In genomic region chr19:46600393-46601317, GRCh38 we compare ENCODE assay signal across 8 cellular contexts. TPM values are rescaled to one million over a fixed set of nuclear protein-coding genes. Genes with fewer than 3 reads are reported as not detected.
DNase-seq lines count a peak whose midpoint lies in the region; ATAC-seq, FAIRE-seq and TF ChIP-seq lines count a peak whose summit lies in the region.

No MANE protein-coding gene starts in this region.

- DNase-seq in ACHN: peak; percentile 94
- DNase-seq in NCI-H2171 (lab: John Stamatoyannopoulos, UW): peak; percentile 98
- DNase-seq in WERI-Rb-1: peak; percentile 95
- DNase-seq in mammary epithelial cell: peak; percentile 97
- DNase-seq in iPS-NIHi7 (ENCODE audit: extremely low spot score): peak; percentile 96
- peak; percentile 96 for DNase-seq in small intestine

- H4K20me1 ChIP-seq in mammary epithelial cell (ENCODE audit: insufficient read depth, low read length): no peaks in the 10 kb centered on the region

- in situ Hi-C loops in ACHN (cut with HindIII; ENCODE audit: low pct_ligation_motif_present, low pct_unique_long_range_greater_than_20kb, low sequenced_read_pairs): no loop called here
- in situ Hi-C loops in mammary epithelial cell (cut with MboI; ENCODE audit: low sequenced_read_pairs in 2 of 2): no loop called here

- peak overlapping the region; percentile 97 for H2AFZ ChIP-seq in mammary epithelial cell (ENCODE audit: low read depth, low read length)

- H3K9ac ChIP-seq in mammary epithelial cell (ENCODE audit: insufficient read depth, low read length): peak overlapping the region; percentile 100

- TF ChIP-seq CTCF in WERI-Rb-1 (IDR thresholded peaks at IDR 0.05; ENCODE audit: low read depth, low read length): no peak
- TF ChIP-seq CTCF in mammary epithelial cell (conservative IDR thresholded peaks at IDR 0.05 in 1 of 2, IDR thresholded peaks at IDR 0.05 in 1 of 2; ENCODE audit: extremely low read depth in 1 of 2, insufficient read depth in 1 of 2, low read depth in 1 of 2, low read length in 2 of 2): no peak

- CTCF ChIA-PET in mammary epithelial cell (lab: Charles Lee; ENCODE audit: low non-redundant PET): interaction anchor here (0.6 kb wide), 1 partner anchor 16 kb away, joined by 4 read pairs; no protein-coding TSS in a partner anchor

- H3K9me3 ChIP-seq in WERI-Rb-1 (ENCODE audit: severe bottlenecking) (peaks cover 24% of the 10 kb centered on the region), mammary epithelial cell (replicated peaks; ENCODE audit: insufficient read depth, low read length) (no peaks in the 10 kb centered on the region), small intestine (ENCODE audit: control insufficient read depth, low read depth) (no peaks in the 10 kb centered on the region)

- intact Hi-C loops in mammary epithelial cell (cut with micrococcal nuclease): loop anchor here (2.0 to 5.0 kb wide), 2 partner anchors 34 to 53 kb away; no protein-coding TSS in a partner anchor

- H3K36me3 ChIP-seq in WERI-Rb-1: peaks cover 24% of the 10 kb centered on the region
- no peaks in the 10 kb centered on the region for H3K36me3 ChIP-seq in mammary epithelial cell (ENCODE audit: insufficient read depth, low read length)
- peaks cover 0 to 1% of the 10 kb centered on the region in 2 donors for H3K36me3 ChIP-seq in small intestine (ENCODE audit: control insufficient read depth in 2 of 2, insufficient read depth in 2 of 2, low read length in 2 of 2)

- peaks cover 45% of the 10 kb centered on the region for H3K79me2 ChIP-seq in mammary epithelial cell (ENCODE audit: insufficient read depth, low read length)

- H3K27ac ChIP-seq in WERI-Rb-1: peak overlapping the region; percentile 99
- H3K27ac ChIP-seq in mammary epithelial cell (ENCODE audit: insufficient read depth, low read depth, low read length): peak overlapping the region; percentile 100
- H3K27ac ChIP-seq in small intestine (ENCODE audit: low read depth in 1 of 2, low read length in 1 of 2): peak overlapping the region; percentile 95 to 97

- H3K4me2 ChIP-seq in mammary epithelial cell (ENCODE audit: insufficient read depth, low read depth, low read length): peak overlapping the region; percentile 67

- BruUV-seq in mammary epithelial cell (replicated peaks; lab: Mats Ljungman, UMichigan): TSS peak; percentile 87

- no peaks in the 10 kb centered on the region for H3K27me3 ChIP-seq in WERI-Rb-1 (ENCODE audit: insufficient read depth, low read depth, severe bottlenecking)
- H3K27me3 ChIP-seq in mammary epithelial cell (ENCODE audit: insufficient read depth, low read length): no peaks in the 10 kb centered on the region
- no peaks in the 10 kb centered on the region for H3K27me3 ChIP-seq in small intestine (ENCODE audit: control insufficient read depth in 2 of 2, insufficient read depth in 2 of 2, low read length in 2 of 2)

- FAIRE-seq in small intestine (lab: Jason Lieb, UNC): no peak

- ATAC-seq in GM18868 (IDR thresholded peaks at IDR 0.05; ENCODE audit: unreplicated experiment): peak; percentile 74
- peak; percentile 69 for ATAC-seq in HG03103 (IDR thresholded peaks at IDR 0.05; ENCODE audit: low read depth, unreplicated experiment)

- WGBS in mammary epithelial cell (ENCODE audit: low coverage, missing lambda C conversion rate): 2% methylated on average over 42 of the region's 93 CpGs
- 1% methylated on average over 47 to 93 of the region's 93 CpGs for WGBS in small intestine, 3 donors

- dilution Hi-C loops in mammary epithelial cell (cut with HindIII; ENCODE audit: low sequenced_read_pairs): no loop called here

- H3K4me1 ChIP-seq in mammary epithelial cell (ENCODE audit: insufficient read depth, low read length): peaks cover 16% of the 10 kb centered on the region
- H3K4me1 ChIP-seq in small intestine (ENCODE audit: control insufficient read depth in 2 of 2, insufficient read depth in 1 of 2, low read depth in 1 of 2, low read length in 1 of 2): peaks cover 3 to 4% of the 10 kb centered on the region in 2 donors

- H3K4me3 ChIP-seq in WERI-Rb-1 (ENCODE audit: low read depth, low read length): peak overlapping the region; percentile 100
- H3K4me3 ChIP-seq in mammary epithelial cell (replicated peaks in 1 of 3; ENCODE audit: insufficient read depth in 1 of 3, low read depth in 2 of 3, low read length in 3 of 3): peak overlapping the region; percentile 77 to 98 (median 97)
- H3K4me3 ChIP-seq in small intestine (ENCODE audit: low read depth in 1 of 2, low read length in 2 of 2): peak overlapping the region; percentile 96 to 98

RNA-seq across cellular contexts. Expression of gene CALM3, which starts 0.5 kb away (rescaled TPM):
- 100 to 1,000 TPM in 1 of 2 donors, 10 to 100 TPM in 1; 97.4 to 206 TPM for total RNA-seq in mammary epithelial cell
- polyA plus RNA-seq in mammary epithelial cell (426 TPM), small intestine (100 to 1,000 TPM; 189 to 356 (median 240) TPM)
- polyA minus RNA-seq in mammary epithelial cell: 248 TPM

RNA-seq across cellular contexts. Expression of gene PTGIR, which starts 24.2 kb away (rescaled TPM):
- under 1 TPM in 1 of 2 donors, not detected in 1; under 0.01 TPM for total RNA-seq in mammary epithelial cell
- polyA plus RNA-seq in mammary epithelial cell: not detected
- not detected for polyA minus RNA-seq in mammary epithelial cell
- polyA plus RNA-seq in small intestine: 1 to 10 TPM in 1 of 3 donors, under 1 TPM in 1, not detected in 1; 0.45 to 3.4 TPM

RNA-seq across cellular contexts. Expression of gene GNG8, which starts 35.3 kb away (rescaled TPM):
- total RNA-seq in mammary epithelial cell: not detected
- polyA plus RNA-seq in mammary epithelial cell (not detected), small intestine (not detected)
- polyA minus RNA-seq in mammary epithelial cell: not detected

Comparison
In these comparisons a context has a peak if more than half of its experiments do, and no peak if none do; other contexts are left out.
1. Peak in every context shown above with its lines: DNase-seq, ATAC-seq, H3K4me3 ChIP-seq and H3K27ac ChIP-seq.